In genomic region chr3:195087321-195087720, GRCh38 we compare ENCODE assay signal across 11 cellular contexts.
A peak's percentile ranks its signal among the peaks of the same experiment; 100 is the strongest.
DNase-seq lines count a peak whose midpoint lies in the region; ATAC-seq and TF ChIP-seq lines count a peak whose summit lies in the region.
"Had no signal": no experiment of that assay in that cellular context is flagged by ENCODE, and none has a peak within 500 bp of the region (broad histone marks: within the 10 kb centered on the region; RNA-seq: fewer than 3 reads in every experiment).

No MANE protein-coding gene starts in this region.

- H2AFZ ChIP-seq in OCI-LY3 (ENCODE audit: low read depth, low read length) = no peak overlapping the region; the same call in 1 of the 2 replicates
- H2AFZ ChIP-seq: parathyroid adenoma had no signal

- no peaks in the 10 kb centered on the region for H3K9me3 ChIP-seq in ES-I3 (ENCODE audit: control insufficient read depth, insufficient read depth, low read length)
- H3K9me3 ChIP-seq in OCI-LY3 (ENCODE audit: insufficient read depth, low read length) = no peaks in the 10 kb centered on the region

- peaks cover 50% of the 10 kb centered on the region for H3K4me1 Mint-ChIP-seq in nephron progenitor cell

- peak overlapping the region; percentile 50 for H3K9ac ChIP-seq in ES-I3 (ENCODE audit: low read depth, low read length)
- peak overlapping the region; percentile 40 for H3K9ac ChIP-seq in OCI-LY3 (ENCODE audit: low read length)
- H3K9ac ChIP-seq: parathyroid adenoma had no signal

- H3K27me3 Mint-ChIP-seq in nephron progenitor cell (ENCODE audit: low read depth, poor library complexity) = peaks cover 3% of the 10 kb centered on the region

- ATAC-seq in foreskin keratinocyte (peak; percentile 34), GM21526 (IDR thresholded peaks at IDR 0.05; ENCODE audit: low FRiP score, unreplicated experiment) (no peak)

- H3K27ac Mint-ChIP-seq in nephron progenitor cell = peak overlapping the region; percentile 96

- H3K36me3 Mint-ChIP-seq in nephron progenitor cell (ENCODE audit: low read depth) = peaks cover 10% of the 10 kb centered on the region

- H3K4me2 ChIP-seq in OCI-LY3 (ENCODE audit: low read length) = peak overlapping the region; percentile 56

- H3K36me3 ChIP-seq in ES-I3 (ENCODE audit: insufficient read depth, low read length) = no peaks in the 10 kb centered on the region
- no peaks in the 10 kb centered on the region for H3K36me3 ChIP-seq in OCI-LY3 (replicated peaks; ENCODE audit: low read depth, low read length)

- no peaks in the 10 kb centered on the region for H3K27me3 ChIP-seq in OCI-LY3 (ENCODE audit: low read depth, low read length)
- H3K27me3 ChIP-seq in foreskin keratinocyte = no peaks in the 10 kb centered on the region

- H3K27ac ChIP-seq in OCI-LY3 (ENCODE audit: low read length) (no peak overlapping the region), foreskin keratinocyte (peak overlapping the region; percentile 25)
- H3K27ac ChIP-seq: parathyroid adenoma had no signal

- no peaks in the 10 kb centered on the region for H4K20me1 ChIP-seq in OCI-LY3 (ENCODE audit: insufficient read depth, low read length)

- peaks cover 12% of the 10 kb centered on the region for H3K9me3 Mint-ChIP-seq in nephron progenitor cell

- H3K4me3 ChIP-seq in OCI-LY3 (ENCODE audit: low read length) = peak overlapping the region; percentile 66

- peak overlapping the region; percentile 81 for H3K4me3 Mint-ChIP-seq in nephron progenitor cell

- DNase-seq in foreskin keratinocyte (no peak), nephron progenitor cell (no peak), SKM-1 treated with dmso at 0.1 percent for 144 hours (lab: John Stamatoyannopoulos, UW; ENCODE audit: unreplicated experiment) (no peak), RKO (ENCODE audit: low spot score) (no peak), GM20000 (ENCODE audit: low spot score) (no peak)
- DNase-seq: DND-41, Kasumi-1 had no signal

- H3K4me1 ChIP-seq in ES-I3 (ENCODE audit: insufficient read depth, low read length) = peaks cover 5% of the 10 kb centered on the region; the same call in 1 of the 2 replicates
- no peaks in the 10 kb centered on the region for H3K4me1 ChIP-seq in OCI-LY3 (ENCODE audit: low read length)
- no peaks in the 10 kb centered on the region for H3K4me1 ChIP-seq in foreskin keratinocyte

- no peaks in the 10 kb centered on the region for H3K79me2 ChIP-seq in OCI-LY3 (ENCODE audit: low read length)

- TF ChIP-seq CTCF in OCI-LY3 (IDR thresholded peaks at IDR 0.05; ENCODE audit: low read depth, low read length) (no peak), foreskin keratinocyte (conservative IDR thresholded peaks at IDR 0.05) (no peak), nephron progenitor cell (IDR thresholded peaks at IDR 0.05) (no peak), GM20000 (IDR thresholded peaks at IDR 0.05; ENCODE audit: extremely low read depth, missing control alignments) (no peak)
